Comparison of ENCODE assay signal across 1 cellular context in the genomic region with DNA sequence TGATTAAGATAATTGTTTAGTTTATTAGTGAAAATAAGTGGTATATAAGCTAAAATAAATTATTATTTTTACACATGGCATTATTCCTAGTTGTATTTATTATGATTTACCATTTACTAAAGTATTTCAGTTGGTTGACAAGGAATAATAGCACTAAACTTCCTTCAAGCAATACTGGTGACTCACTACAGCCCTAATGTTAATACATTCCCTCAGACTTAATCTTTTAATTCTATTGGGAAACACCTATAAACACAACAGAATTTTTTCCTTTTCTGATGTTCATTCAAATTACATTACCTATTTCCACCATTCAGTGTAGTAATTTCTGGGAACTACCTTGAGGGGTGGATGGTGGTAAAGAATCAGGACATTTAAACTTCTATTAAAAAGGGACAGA.
TF ChIP-seq lines count a peak whose summit lies in the region.

No MANE protein-coding gene starts in this region.

TF ChIP-seq in IMR-90, 13 proteins besides CTCF, POLR2A, EP300 and RAD21:
- TF ChIP-seq RCOR1 (IDR thresholded peaks at IDR 0.05; ENCODE audit: insufficient replicate concordance, low read length) (no peak), FOS (IDR thresholded peaks at IDR 0.05; ENCODE audit: low read depth, low read length) (peak; percentile 44; the same call in 1 of the 2 replicates), BHLHE40 (IDR thresholded peaks at IDR 0.05; ENCODE audit: low read depth, low read length) (no peak), CEBPB (IDR thresholded peaks at IDR 0.05; ENCODE audit: low read depth, low read length) (peak; percentile 59), MXI1 (IDR thresholded peaks at IDR 0.05; ENCODE audit: borderline replicate concordance, low read depth, low read length) (no peak), SMC3 (IDR thresholded peaks at IDR 0.05; ENCODE audit: low read depth, low read length) (no peak), MAFK (IDR thresholded peaks at IDR 0.05; ENCODE audit: low read depth, low read length) (no peak), CHD1 (IDR thresholded peaks at IDR 0.05; ENCODE audit: low read depth, low read length) (no peak), NFE2L2 (IDR thresholded peaks at IDR 0.05; ENCODE audit: low read depth, low read length) (no peak)
- TF ChIP-seq, protein P1, sequence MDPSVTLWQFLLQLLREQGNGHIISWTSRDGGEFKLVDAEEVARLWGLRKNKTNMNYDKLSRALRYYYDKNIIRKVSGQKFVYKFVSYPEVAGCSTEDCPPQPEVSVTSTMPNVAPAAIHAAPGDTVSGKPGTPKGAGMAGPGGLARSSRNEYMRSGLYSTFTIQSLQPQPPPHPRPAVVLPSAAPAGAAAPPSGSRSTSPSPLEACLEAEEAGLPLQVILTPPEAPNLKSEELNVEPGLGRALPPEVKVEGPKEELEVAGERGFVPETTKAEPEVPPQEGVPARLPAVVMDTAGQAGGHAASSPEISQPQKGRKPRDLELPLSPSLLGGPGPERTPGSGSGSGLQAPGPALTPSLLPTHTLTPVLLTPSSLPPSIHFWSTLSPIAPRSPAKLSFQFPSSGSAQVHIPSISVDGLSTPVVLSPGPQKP (IDR thresholded peaks at IDR 0.05; ENCODE audit: borderline replicate concordance, low read depth, low read length) = no peak
- TF ChIP-seq, protein P2, sequence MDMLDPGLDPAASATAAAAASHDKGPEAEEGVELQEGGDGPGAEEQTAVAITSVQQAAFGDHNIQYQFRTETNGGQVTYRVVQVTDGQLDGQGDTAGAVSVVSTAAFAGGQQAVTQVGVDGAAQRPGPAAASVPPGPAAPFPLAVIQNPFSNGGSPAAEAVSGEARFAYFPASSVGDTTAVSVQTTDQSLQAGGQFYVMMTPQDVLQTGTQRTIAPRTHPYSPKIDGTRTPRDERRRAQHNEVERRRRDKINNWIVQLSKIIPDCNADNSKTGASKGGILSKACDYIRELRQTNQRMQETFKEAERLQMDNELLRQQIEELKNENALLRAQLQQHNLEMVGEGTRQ (IDR thresholded peaks at IDR 0.05; ENCODE audit: low read depth, low read length) = no peak
